8 cellular contexts compared by ENCODE assay signal in genomic region chr12:111405856-111406473, GRCh38. TPM values are rescaled to one million over a fixed set of nuclear protein-coding genes. Genes with fewer than 3 reads are reported as not detected.
DNase-seq lines count a peak whose midpoint lies in the region; ATAC-seq and TF ChIP-seq lines count a peak whose summit lies in the region.

SH2B3 (plus strand) TSS chr12:111405923; CDS start chr12:111418146, 12,223 bp downstream.

- H3K23ac ChIP-seq in mesendoderm (ENCODE audit: low read length), result peak within 1 kb of the TSS; percentile 73

- H3K36me3 ChIP-seq in colonic mucosa, result no peaks in the 10 kb centered on the region
- H3K36me3 ChIP-seq in mesendoderm (ENCODE audit: control insufficient read depth, insufficient read depth, low read length), result no peaks in the 10 kb centered on the region

- peak; percentile 5 for ATAC-seq in HG03103 (IDR thresholded peaks at IDR 0.05; ENCODE audit: low read depth, unreplicated experiment)

- DNase-seq in NCI-H1694 treated with DMSO at 0.1 percent for 48 hours (lab: John Stamatoyannopoulos, UW) (peak; percentile 33), NCI-H1694 (lab: John Stamatoyannopoulos, UW) (no peak), colonic mucosa (peak; percentile 34), mesendoderm (no peak), substantia nigra (lab: John Stamatoyannopoulos, UW) (peak in 1 of 49 donors; percentile 47), ecto neural progenitor cell (ENCODE audit: low spot score) (no peak)
- no peak for DNase-seq in T-helper 2 cell treated with Interferon-gamma antibody and Interleukin-4, amounts not matched to agents 5 μg/mL and 100 μg/mL, for 36 hours (ENCODE audit: low spot score)

- peaks cover 14% of the 10 kb centered on the region for H3K36me3 Mint-ChIP-seq in T-helper 2 cell treated with Interferon-gamma antibody and Interleukin-4, amounts not matched to agents 5 μg/mL and 100 μg/mL, for 36 hours (ENCODE audit: low read depth)

- H3K18ac ChIP-seq in mesendoderm (ENCODE audit: low read length), result peak within 1 kb of the TSS; percentile 99

- H2BK15ac ChIP-seq in mesendoderm (replicated peaks; ENCODE audit: low read depth), result peak within 1 kb of the TSS; percentile 96

- peak within 1 kb of the TSS; percentile 37 for H2AK5ac ChIP-seq in mesendoderm (ENCODE audit: low read length)

- H3K4me3 Mint-ChIP-seq in T-helper 2 cell treated with Interferon-gamma antibody and Interleukin-4, amounts not matched to agents 5 μg/mL and 100 μg/mL, for 36 hours, result peak within 1 kb of the TSS; percentile 90

- intact Hi-C loops in colonic mucosa (cut with DNase I), result no loop called here

- peaks cover 2% of the 10 kb centered on the region for H3K27me3 Mint-ChIP-seq in T-helper 2 cell treated with Interferon-gamma antibody and Interleukin-4, amounts not matched to agents 5 μg/mL and 100 μg/mL, for 36 hours (ENCODE audit: low read depth)

- peak within 1 kb of the TSS; percentile 43 for H2BK5ac ChIP-seq in mesendoderm (ENCODE audit: low read length)

- no peak within 1 kb of the TSS for H4K5ac ChIP-seq in mesendoderm (ENCODE audit: low read length)

- H3K9me3 Mint-ChIP-seq in T-helper 2 cell treated with Interferon-gamma antibody and Interleukin-4, amounts not matched to agents 5 μg/mL and 100 μg/mL, for 36 hours, result no peaks in the 10 kb centered on the region

- H3K27ac ChIP-seq in colonic mucosa, result peak within 1 kb of the TSS; percentile 84
- peak within 1 kb of the TSS; percentile 96 for H3K27ac ChIP-seq in mesendoderm (ENCODE audit: low read depth, low read length)
- H3K27ac ChIP-seq in substantia nigra (ENCODE audit: low read depth, low read length, poor library complexity, severe bottlenecking), result peak within 1 kb of the TSS; percentile 80

- H4K8ac ChIP-seq in mesendoderm (ENCODE audit: low read depth, low read length), result no peak within 1 kb of the TSS

- peaks cover 14% of the 10 kb centered on the region for H3K79me1 ChIP-seq in mesendoderm (ENCODE audit: low read length)

- whole genome bisulfite sequencing in mesendoderm (ENCODE audit: extremely low coverage, insufficient coverage, low lambda C conversion rate), result no CpG with 5 or more reads among the region's 80 CpGs

- H3K4me1 Mint-ChIP-seq in T-helper 2 cell treated with Interferon-gamma antibody and Interleukin-4, amounts not matched to agents 5 μg/mL and 100 μg/mL, for 36 hours (ENCODE audit: low read depth), result peaks cover 51% of the 10 kb centered on the region

- peak within 1 kb of the TSS; percentile 100 for H3K4ac ChIP-seq in mesendoderm (ENCODE audit: low read depth, low read length)

- peak within 1 kb of the TSS; percentile 92 for H3K56ac ChIP-seq in mesendoderm (ENCODE audit: low read length)

- H3K27me3 ChIP-seq in colonic mucosa, result no peaks in the 10 kb centered on the region
- no peaks in the 10 kb centered on the region for H3K27me3 ChIP-seq in mesendoderm (ENCODE audit: insufficient read depth, low read length, poor library complexity)

- TF ChIP-seq CTCF in colonic mucosa (IDR thresholded peaks at IDR 0.05), result no peak

- H3K4me2 ChIP-seq in mesendoderm (ENCODE audit: low read length), result peak within 1 kb of the TSS; percentile 76

- H3K4me1 ChIP-seq in colonic mucosa (peaks cover 21% of the 10 kb centered on the region), mesendoderm (ENCODE audit: control insufficient read depth, low read depth, low read length) (peaks cover 22% of the 10 kb centered on the region)

- peak within 1 kb of the TSS; percentile 100 for H2BK120ac ChIP-seq in mesendoderm (ENCODE audit: low read depth, low read length)

- peak within 1 kb of the TSS; percentile 92 for H3K4me3 ChIP-seq in colonic mucosa
- H3K4me3 ChIP-seq in mesendoderm (ENCODE audit: low read length), result peak within 1 kb of the TSS; percentile 62

- H3K9ac ChIP-seq in colonic mucosa (ENCODE audit: low read depth in 2 of 2, low read length in 2 of 2), result peak within 1 kb of the TSS; percentile 67 to 77
- H3K9ac ChIP-seq in mesendoderm (ENCODE audit: low read length), result peak within 1 kb of the TSS; percentile 93

- peak within 1 kb of the TSS; percentile 90 for H3K27ac Mint-ChIP-seq in T-helper 2 cell treated with Interferon-gamma antibody and Interleukin-4, amounts not matched to agents 5 μg/mL and 100 μg/mL, for 36 hours

- no peaks in the 10 kb centered on the region for H3K9me3 ChIP-seq in colonic mucosa

- H3K79me2 ChIP-seq in mesendoderm (ENCODE audit: control insufficient read depth, insufficient read depth, low read length), result peaks cover 45% of the 10 kb centered on the region

RNA-seq across cellular contexts. Expression of gene SH2B3, which starts in this region (rescaled TPM):
- 10 to 100 TPM; 26.4 to 40.9 TPM for total RNA-seq in colonic mucosa
- polyA plus RNA-seq in mesendoderm (2013, experiment 1 of 2), result 21.1 TPM
- polyA plus RNA-seq in mesendoderm (2013, experiment 2 of 2), result 21.3 TPM

Comparison
In these comparisons a context has a peak if more than half of its experiments do, and no peak if none do; other contexts are left out.
1. DNase-seq: peak in NCI-H1694 treated with DMSO at 0.1 percent for 48 hours (single experiment) and colonic mucosa (single experiment); none in NCI-H1694 (single experiment), T-helper 2 cell treated with Interferon-gamma antibody and Interleukin-4, amounts not matched to agents 5 μg/mL and 100 μg/mL, for 36 hours (single experiment), mesendoderm (single experiment) and ecto neural progenitor cell (single experiment).
2. Peak in every context shown above with its lines, with median percentiles within 50 percentile points of each other: H3K27ac ChIP-seq.